ENCODE assay signal across 1 cellular context in genomic region chr10:100364735-100365391, GRCh38.
A peak's percentile ranks its signal among the peaks of the same experiment; 100 is the strongest.
TF ChIP-seq lines count a peak whose summit lies in the region.

No MANE protein-coding gene starts in this region.

TF ChIP-seq in K562, 482 proteins besides CTCF, POLR2A, EP300 and RAD21 (continued from another document):
- TF ChIP-seq RBM17 (IDR thresholded peaks at IDR 0.05; ENCODE audit: borderline replicate concordance, low read depth, low read length) = no peak
- TF ChIP-seq, protein P1, sequence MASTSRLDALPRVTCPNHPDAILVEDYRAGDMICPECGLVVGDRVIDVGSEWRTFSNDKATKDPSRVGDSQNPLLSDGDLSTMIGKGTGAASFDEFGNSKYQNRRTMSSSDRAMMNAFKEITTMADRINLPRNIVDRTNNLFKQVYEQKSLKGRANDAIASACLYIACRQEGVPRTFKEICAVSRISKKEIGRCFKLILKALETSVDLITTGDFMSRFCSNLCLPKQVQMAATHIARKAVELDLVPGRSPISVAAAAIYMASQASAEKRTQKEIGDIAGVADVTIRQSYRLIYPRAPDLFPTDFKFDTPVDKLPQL (IDR thresholded peaks at IDR 0.05; ENCODE audit: extremely low read depth, insufficient read length) = no peak
- TF ChIP-seq NCOA1 (IDR thresholded peaks at IDR 0.05; ENCODE audit: low read depth) = no peak
- TF ChIP-seq MYNN (IDR thresholded peaks at IDR 0.05) = no peak
- no peak for TF ChIP-seq MYNN (CRISPR knock-in tag; IDR thresholded peaks at IDR 0.05)
- no peak for TF ChIP-seq ZNF584 (CRISPR knock-in tag; IDR thresholded peaks at IDR 0.05; ENCODE audit: low read depth)
- no peak for TF ChIP-seq ZNF232 (CRISPR knock-in tag; IDR thresholded peaks at IDR 0.05)
- TF ChIP-seq ZNF589 (CRISPR knock-in tag; IDR thresholded peaks at IDR 0.05; ENCODE audit: low read depth) = 0 out of 2 replicates have a peak, but pooled peaks have one; percentile 24
- TF ChIP-seq, protein P2, sequence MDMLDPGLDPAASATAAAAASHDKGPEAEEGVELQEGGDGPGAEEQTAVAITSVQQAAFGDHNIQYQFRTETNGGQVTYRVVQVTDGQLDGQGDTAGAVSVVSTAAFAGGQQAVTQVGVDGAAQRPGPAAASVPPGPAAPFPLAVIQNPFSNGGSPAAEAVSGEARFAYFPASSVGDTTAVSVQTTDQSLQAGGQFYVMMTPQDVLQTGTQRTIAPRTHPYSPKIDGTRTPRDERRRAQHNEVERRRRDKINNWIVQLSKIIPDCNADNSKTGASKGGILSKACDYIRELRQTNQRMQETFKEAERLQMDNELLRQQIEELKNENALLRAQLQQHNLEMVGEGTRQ (CRISPR knock-in tag; IDR thresholded peaks at IDR 0.05) = peak; percentile 69
- peak; percentile 30 for TF ChIP-seq MEIS2 (IDR thresholded peaks at IDR 0.05; ENCODE audit: partially characterized antibody)
- TF ChIP-seq ZNF766 (CRISPR knock-in tag; conservative IDR thresholded peaks at IDR 0.05) = no peak
- TF ChIP-seq, protein P3, sequence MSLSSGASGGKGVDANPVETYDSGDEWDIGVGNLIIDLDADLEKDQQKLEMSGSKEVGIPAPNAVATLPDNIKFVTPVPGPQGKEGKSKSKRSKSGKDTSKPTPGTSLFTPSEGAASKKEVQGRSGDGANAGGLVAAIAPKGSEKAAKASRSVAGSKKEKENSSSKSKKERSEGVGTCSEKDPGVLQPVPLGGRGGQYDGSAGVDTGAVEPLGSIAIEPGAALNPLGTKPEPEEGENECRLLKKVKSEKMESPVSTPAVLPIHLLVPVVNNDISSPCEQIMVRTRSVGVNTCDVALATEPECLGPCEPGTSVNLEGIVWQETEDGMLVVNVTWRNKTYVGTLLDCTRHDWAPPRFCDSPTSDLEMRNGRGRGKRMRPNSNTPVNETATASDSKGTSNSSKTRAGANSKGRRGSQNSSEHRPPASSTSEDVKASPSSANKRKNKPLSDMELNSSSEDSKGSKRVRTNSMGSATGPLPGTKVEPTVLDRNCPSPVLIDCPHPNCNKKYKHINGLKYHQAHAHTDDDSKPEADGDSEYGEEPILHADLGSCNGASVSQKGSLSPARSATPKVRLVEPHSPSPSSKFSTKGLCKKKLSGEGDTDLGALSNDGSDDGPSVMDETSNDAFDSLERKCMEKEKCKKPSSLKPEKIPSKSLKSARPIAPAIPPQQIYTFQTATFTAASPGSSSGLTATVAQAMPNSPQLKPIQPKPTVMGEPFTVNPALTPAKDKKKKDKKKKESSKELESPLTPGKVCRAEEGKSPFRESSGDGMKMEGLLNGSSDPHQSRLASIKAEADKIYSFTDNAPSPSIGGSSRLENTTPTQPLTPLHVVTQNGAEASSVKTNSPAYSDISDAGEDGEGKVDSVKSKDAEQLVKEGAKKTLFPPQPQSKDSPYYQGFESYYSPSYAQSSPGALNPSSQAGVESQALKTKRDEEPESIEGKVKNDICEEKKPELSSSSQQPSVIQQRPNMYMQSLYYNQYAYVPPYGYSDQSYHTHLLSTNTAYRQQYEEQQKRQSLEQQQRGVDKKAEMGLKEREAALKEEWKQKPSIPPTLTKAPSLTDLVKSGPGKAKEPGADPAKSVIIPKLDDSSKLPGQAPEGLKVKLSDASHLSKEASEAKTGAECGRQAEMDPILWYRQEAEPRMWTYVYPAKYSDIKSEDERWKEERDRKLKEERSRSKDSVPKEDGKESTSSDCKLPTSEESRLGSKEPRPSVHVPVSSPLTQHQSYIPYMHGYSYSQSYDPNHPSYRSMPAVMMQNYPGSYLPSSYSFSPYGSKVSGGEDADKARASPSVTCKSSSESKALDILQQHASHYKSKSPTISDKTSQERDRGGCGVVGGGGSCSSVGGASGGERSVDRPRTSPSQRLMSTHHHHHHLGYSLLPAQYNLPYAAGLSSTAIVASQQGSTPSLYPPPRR (CRISPR knock-in tag; IDR thresholded peaks at IDR 0.05; ENCODE audit: borderline replicate concordance) = no peak
- no peak for TF ChIP-seq RBFOX2 (IDR thresholded peaks at IDR 0.05; ENCODE audit: low read depth, low read length)
- no peak for TF ChIP-seq CBX5 (IDR thresholded peaks at IDR 0.05; ENCODE audit: borderline replicate concordance, low read depth)
- peak; percentile 49; the same call in 1 of the 2 replicates for TF ChIP-seq NFIC (IDR thresholded peaks at IDR 0.05)
- TF ChIP-seq LARP7 (IDR thresholded peaks at IDR 0.05) = no peak
- TF ChIP-seq ZNF436 (CRISPR knock-in tag; IDR thresholded peaks at IDR 0.05) = no peak
- TF ChIP-seq KLF16 (IDR thresholded peaks at IDR 0.05) = no peak
- no peak for TF ChIP-seq FIP1L1 (IDR thresholded peaks at IDR 0.05; ENCODE audit: low read depth, low read length, poor library complexity, severe bottlenecking)
- no peak for TF ChIP-seq THRA (IDR thresholded peaks at IDR 0.05)
- TF ChIP-seq, protein P4, sequence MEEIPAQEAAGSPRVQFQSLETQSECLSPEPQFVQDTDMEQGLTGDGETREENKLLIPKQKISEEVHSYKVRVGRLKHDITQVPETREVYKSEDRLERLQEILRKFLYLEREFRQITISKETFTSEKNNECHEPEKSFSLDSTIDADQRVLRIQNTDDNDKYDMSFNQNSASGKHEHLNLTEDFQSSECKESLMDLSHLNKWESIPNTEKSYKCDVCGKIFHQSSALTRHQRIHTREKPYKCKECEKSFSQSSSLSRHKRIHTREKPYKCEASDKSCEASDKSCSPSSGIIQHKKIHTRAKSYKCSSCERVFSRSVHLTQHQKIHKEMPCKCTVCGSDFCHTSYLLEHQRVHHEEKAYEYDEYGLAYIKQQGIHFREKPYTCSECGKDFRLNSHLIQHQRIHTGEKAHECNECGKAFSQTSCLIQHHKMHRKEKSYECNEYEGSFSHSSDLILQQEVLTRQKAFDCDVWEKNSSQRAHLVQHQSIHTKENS (CRISPR knock-in tag; IDR thresholded peaks at IDR 0.05) = no peak
- 0 out of 2 replicates have a peak, but pooled peaks have one; percentile 3 for TF ChIP-seq CBFA2T3 (IDR thresholded peaks at IDR 0.05)
- no peak for TF ChIP-seq MXI1 (IDR thresholded peaks at IDR 0.05; ENCODE audit: low read depth, low read length)
- TF ChIP-seq SUPT5H (IDR thresholded peaks at IDR 0.05) = peak; percentile 34; the same call in 1 of the 2 replicates
